In genomic region chr5:137312060-137312459, GRCh38 we compare ENCODE assay signal across 17 cellular contexts.
"Had no signal": no experiment of that assay in that cellular context is flagged by ENCODE, and none has a peak within 500 bp of the region (broad histone marks: within the 10 kb centered on the region; RNA-seq: fewer than 3 reads in every experiment).

No MANE protein-coding gene starts in this region.

- H3K4me3 Mint-ChIP-seq: activated CD4-positive, alpha-beta T cell treated with anti-CD3 and anti-CD28 coated beads, Interleukin-2, amount 10 ng/mL, durations not matched to agents 24 days and 14 days; activated CD8-positive, alpha-beta T cell treated with anti-CD3 and anti-CD28 coated beads, Interleukin-2, amount 10 ng/mL, durations not matched to agents 7 days and 5 days; activated naive CD4-positive, alpha-beta T cell treated with anti-CD3 and anti-CD28 coated beads for 36 hours; activated T-cell treated with anti-CD3 and anti-CD28 coated beads, Interleukin-2, amount 50 U/mL, for 24 hours; brain; naive thymus-derived CD8-positive, alpha-beta T cell; stimulated activated memory B cell treated with anti-CD40 and anti-IgM and Interleukin-4, amounts not matched to agents 10 μg/mL and 1 μg/mL and 100 μg/mL, for 72 hours; T-helper 2 cell treated with Interferon-gamma antibody and Interleukin-4, amounts not matched to agents 5 μg/mL and 100 μg/mL, for 36 hours had no signal

- H3K27ac Mint-ChIP-seq: activated CD4-positive, alpha-beta T cell treated with anti-CD3 and anti-CD28 coated beads, Interleukin-2, amount 10 ng/mL, durations not matched to agents 24 days and 14 days; activated CD8-positive, alpha-beta T cell treated with anti-CD3 and anti-CD28 coated beads, Interleukin-2, amount 10 ng/mL, durations not matched to agents 7 days and 5 days; activated naive CD4-positive, alpha-beta T cell treated with anti-CD3 and anti-CD28 coated beads for 36 hours; activated T-cell treated with anti-CD3 and anti-CD28 coated beads, Interleukin-2, amount 50 U/mL, for 24 hours; brain; naive thymus-derived CD8-positive, alpha-beta T cell; stimulated activated memory B cell treated with anti-CD40 and anti-IgM and Interleukin-4, amounts not matched to agents 10 μg/mL and 1 μg/mL and 100 μg/mL, for 72 hours; T-helper 2 cell treated with Interferon-gamma antibody and Interleukin-4, amounts not matched to agents 5 μg/mL and 100 μg/mL, for 36 hours had no signal

- ATAC-seq: activated CD8-positive, alpha-beta T cell treated with anti-CD3 and anti-CD28 coated beads, Interleukin-2, amount 10 ng/mL, durations not matched to agents 7 days and 5 days; gastrocnemius medialis; naive thymus-derived CD8-positive, alpha-beta T cell; right lobe of liver; stimulated activated memory B cell treated with anti-CD40 and anti-IgM and Interleukin-4, amounts not matched to agents 10 μg/mL and 1 μg/mL and 100 μg/mL, for 72 hours; upper lobe of right lung had no signal

- H3K4me1 Mint-ChIP-seq: activated CD4-positive, alpha-beta T cell treated with anti-CD3 and anti-CD28 coated beads, Interleukin-2, amount 10 ng/mL, durations not matched to agents 24 days and 14 days; naive thymus-derived CD8-positive, alpha-beta T cell; stimulated activated memory B cell treated with anti-CD40 and anti-IgM and Interleukin-4, amounts not matched to agents 10 μg/mL and 1 μg/mL and 100 μg/mL, for 72 hours had no signal

- H3K27ac ChIP-seq: ovary, right lobe of liver, thoracic aorta, upper lobe of right lung had no signal

- H3K4me3 ChIP-seq: dorsolateral prefrontal cortex, ovary, right lobe of liver, thoracic aorta, upper lobe of right lung had no signal

- DNase-seq: activated CD4-positive, alpha-beta T cell treated with anti-CD3 and anti-CD28 coated beads, Interleukin-2, amount 10 ng/mL, durations not matched to agents 24 days and 14 days; activated CD4-positive, CD25-positive, alpha-beta regulatory T cell; activated CD8-positive, alpha-beta T cell treated with anti-CD3 and anti-CD28 coated beads, Interleukin-2, amount 10 ng/mL, durations not matched to agents 7 days and 5 days; activated naive CD4-positive, alpha-beta T cell treated with anti-CD3 and anti-CD28 coated beads for 36 hours; activated T-cell treated with anti-CD3 and anti-CD28 coated beads, Interleukin-2, amount 50 U/mL, for 24 hours; central memory CD4-positive, alpha-beta T cell; dorsolateral prefrontal cortex; gastrocnemius medialis; naive thymus-derived CD8-positive, alpha-beta T cell; ovary; right lobe of liver; stimulated activated CD4-positive, alpha-beta T cell treated with anti-CD3 and anti-CD28 coated beads, Interleukin-4, amount 100 ng/mL, for 4 hours; upper lobe of right lung had no signal

- H3K9me3 Mint-ChIP-seq: activated CD4-positive, alpha-beta T cell treated with anti-CD3 and anti-CD28 coated beads, Interleukin-2, amount 10 ng/mL, durations not matched to agents 24 days and 14 days; activated naive CD4-positive, alpha-beta T cell treated with anti-CD3 and anti-CD28 coated beads for 36 hours; activated T-cell treated with anti-CD3 and anti-CD28 coated beads, Interleukin-2, amount 50 U/mL, for 24 hours; naive thymus-derived CD8-positive, alpha-beta T cell; stimulated activated memory B cell treated with anti-CD40 and anti-IgM and Interleukin-4, amounts not matched to agents 10 μg/mL and 1 μg/mL and 100 μg/mL, for 72 hours; T-helper 2 cell treated with Interferon-gamma antibody and Interleukin-4, amounts not matched to agents 5 μg/mL and 100 μg/mL, for 36 hours had no signal

- H3K36me3 ChIP-seq: gastrocnemius medialis, ovary, right lobe of liver, thoracic aorta, upper lobe of right lung had no signal

- H3K27me3 ChIP-seq: dorsolateral prefrontal cortex, gastrocnemius medialis, ovary, right lobe of liver had no signal

- H3K36me3 Mint-ChIP-seq: brain; naive thymus-derived CD8-positive, alpha-beta T cell; stimulated activated memory B cell treated with anti-CD40 and anti-IgM and Interleukin-4, amounts not matched to agents 10 μg/mL and 1 μg/mL and 100 μg/mL, for 72 hours had no signal

- H3K9me3 ChIP-seq: gastrocnemius medialis, ovary, right lobe of liver, thoracic aorta, upper lobe of right lung had no signal

- H3K4me1 ChIP-seq: right lobe of liver, upper lobe of right lung had no signal
